ENCODE assay signal across 1 cellular context in genomic region chr17:49035470-49036269, GRCh38.
TF ChIP-seq lines count a peak whose summit lies in the region.

No MANE protein-coding gene starts in this region.

TF ChIP-seq in IMR-90, 13 proteins besides CTCF, POLR2A, EP300 and RAD21 (continued from another document):
- no peak for TF ChIP-seq NFE2L2 (IDR thresholded peaks at IDR 0.05; ENCODE audit: low read depth, low read length)
